In genomic region chr5:178113141-178113787, GRCh38 we compare ENCODE assay signal across 8 cellular contexts. TPM values are rescaled to one million over a fixed set of nuclear protein-coding genes. Genes with fewer than 3 reads are reported as not detected.
DNase-seq lines count a peak whose midpoint lies in the region; ATAC-seq and TF ChIP-seq lines count a peak whose summit lies in the region.

Gene N4BP3, plus strand, starts transcription at chr5:178113532. Its CDS starts 6,052 bp downstream, at chr5:178119584.

- H3K4me3 ChIP-seq in GM12865 (ENCODE audit: low read depth, low read length) (peak within 1 kb of the TSS; percentile 85), MG63 (peak within 1 kb of the TSS; percentile 48), choroid plexus epithelial cell (ENCODE audit: low read depth, low read length) (peak within 1 kb of the TSS; percentile 30)

- peaks cover 6% of the 10 kb centered on the region; the same call in 1 of the 2 replicates for H3K9me3 ChIP-seq in MG63

- TF ChIP-seq CTCF in GM12865 (IDR thresholded peaks at IDR 0.05; ENCODE audit: insufficient read depth, low read depth, low read length, missing control alignments) (peak; percentile 23), choroid plexus epithelial cell (conservative IDR thresholded peaks at IDR 0.05; ENCODE audit: low read depth, low read length) (no peak)

- DNase-seq in GM12865 (ENCODE audit: low read depth) (peak; percentile 91), MG63 (peak; percentile 88), choroid plexus epithelial cell (ENCODE audit: low read depth) (peak; percentile 47), lung microvascular endothelial cell (ENCODE audit: low read depth in 2 of 2) (peak; percentile 70 to 73), pons (ENCODE audit: low spot score) (no peak)
- peak; percentile 87 for DNase-seq in activated CD4-positive, CD25-positive, alpha-beta regulatory T cell treated with anti-CD3 and anti-CD28 coated beads, Interleukin-2, amount 50 U/mL, for 72 hours
- DNase-seq in stimulated activated CD8-positive, alpha-beta memory T cell treated with anti-CD3 and anti-CD28 coated beads, Interleukin-2, amount 100 ng/mL, for 48 hours (ENCODE audit: low read depth in 2 of 2), result peak; percentile 76 to 82

- H3K36me3 ChIP-seq in MG63, result no peaks in the 10 kb centered on the region

- peaks cover 12% of the 10 kb centered on the region for H3K27me3 ChIP-seq in MG63

- peak; percentile 42 for ATAC-seq in GM21786 (IDR thresholded peaks at IDR 0.05; ENCODE audit: unreplicated experiment)

RNA-seq across cellular contexts. Expression of gene N4BP3, which starts in this region (rescaled TPM):
- total RNA-seq in MG63 (2014; rRNA removed; shearing (Covaris generic); ENCODE audit: low replicate concordance), result 1.0 and 2.3 TPM in 2 replicates
- total RNA-seq in lung microvascular endothelial cell, result 18.3 and 23.8 TPM in 2 replicates

Comparison
In these comparisons a context has a peak if more than half of its experiments do, and no peak if none do; other contexts are left out.
1. H3K4me3 ChIP-seq: peak in every context shown above with its lines; median percentile 85 in GM12865; 48 in MG63; 30 in choroid plexus epithelial cell.